Comparison of ENCODE assay signal across 22 cellular contexts in the genomic region with DNA sequence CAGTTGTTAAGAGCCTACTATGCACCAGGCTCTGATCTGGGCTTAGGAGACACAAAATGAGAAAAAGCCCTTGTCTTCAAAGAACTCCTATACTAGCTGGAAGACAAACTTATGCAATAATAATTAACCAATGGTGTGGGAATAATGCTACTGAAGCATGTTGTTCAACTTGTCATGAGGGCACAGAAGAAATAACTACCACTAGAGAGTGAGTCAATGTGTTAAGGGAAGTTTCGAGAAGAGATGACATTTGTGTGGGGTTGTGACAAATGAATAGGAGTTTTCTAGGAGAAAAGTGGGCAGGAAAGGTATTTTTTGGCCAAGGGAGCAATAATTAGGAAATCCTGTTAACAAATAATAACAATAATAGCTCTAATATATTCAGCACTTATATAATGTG.
"Had no signal": no experiment of that assay in that cellular context is flagged by ENCODE, and none has a peak within 500 bp of the region (broad histone marks: within the 10 kb centered on the region; RNA-seq: fewer than 3 reads in every experiment).

No MANE protein-coding gene starts in this region.

- H3K4me3 ChIP-seq: MG63, SJCRH30 had no signal

- H3K27me3 ChIP-seq: MG63, SJCRH30 had no signal

- H3K36me3 ChIP-seq: MG63, SJCRH30 had no signal

- H3K4me1 ChIP-seq: SJCRH30 had no signal

- H3K27ac ChIP-seq: SJCRH30 had no signal

- H3K9me3 ChIP-seq: MG63, SJCRH30 had no signal

- DNase-seq: IMR-90; Karpas-422; KG1; MG63; NCI-H1092 treated with DMSO at 0.1 percent for 48 hours; NCI-H1436; NCI-H187; NCI-H2029; NCI-H2081 treated with DMSO at 0.1 percent for 48 hours; NCI-H2171; NCI-H226; NCI-H446; NCI-H510A; NCI-H524 treated with DMSO at 0.1 percent for 48 hours; NCI-H69; NCI-H774; NK-92 treated with Interleukin-12 subunit alpha and Interleukin-12 subunit beta, amount 100 ng/mL, for 24 hours; RPMI8226; SHP77; SJCRH30; SW 1271; T-cell had no signal
